Comparison of ENCODE assay signal across 22 cellular contexts in genomic region chr9:27085456-27085855, GRCh38. TPM values are rescaled to one million over a fixed set of nuclear protein-coding genes. Genes with fewer than 3 reads are reported as not detected.
"Had no signal": no experiment of that assay in that cellular context is flagged by ENCODE, and none has a peak within 500 bp of the region (broad histone marks: within the 10 kb centered on the region; RNA-seq: fewer than 3 reads in every experiment).

No MANE protein-coding gene starts in this region.

- H3K4me1 Mint-ChIP-seq: activated naive CD8-positive, alpha-beta T cell treated with anti-CD3 and anti-CD28 coated beads for 36 hours; natural killer cell had no signal

- H3K9me3 Mint-ChIP-seq: activated CD4-positive, alpha-beta memory T cell treated with anti-CD3 and anti-CD28 coated beads for 36 hours; activated naive CD8-positive, alpha-beta T cell treated with anti-CD3 and anti-CD28 coated beads for 36 hours; mesothelial cell of epicardium; natural killer cell had no signal

- H3K27ac Mint-ChIP-seq: activated CD4-positive, alpha-beta memory T cell treated with anti-CD3 and anti-CD28 coated beads for 36 hours; activated naive CD8-positive, alpha-beta T cell treated with anti-CD3 and anti-CD28 coated beads for 36 hours; mesothelial cell of epicardium; natural killer cell had no signal

- H3K9me3 ChIP-seq: gastroesophageal sphincter, left ventricle myocardium inferior, neutrophil, pancreas, psoas muscle, right atrium auricular region, thyroid gland had no signal

- H3K4me3 ChIP-seq: gastroesophageal sphincter, left ventricle myocardium inferior, pancreas, psoas muscle, right atrium auricular region, thyroid gland had no signal

- H3K27ac ChIP-seq: gastroesophageal sphincter, left ventricle myocardium inferior, neutrophil, pancreas, psoas muscle, right atrium auricular region, thyroid gland had no signal

- H3K4me3 Mint-ChIP-seq: activated CD4-positive, alpha-beta memory T cell treated with anti-CD3 and anti-CD28 coated beads for 36 hours; activated naive CD8-positive, alpha-beta T cell treated with anti-CD3 and anti-CD28 coated beads for 36 hours; mesothelial cell of epicardium; natural killer cell had no signal

- ATAC-seq: gastroesophageal sphincter; natural killer cell; pancreas; psoas muscle; stimulated activated naive CD8-positive, alpha-beta T cell treated with anti-CD3 and anti-CD28 coated beads, Interleukin-15, Interleukin-2, amounts not matched to agents 100 U/mL and 50 U/mL, for 24 hours had no signal

- H3K36me3 Mint-ChIP-seq: activated CD4-positive, alpha-beta memory T cell treated with anti-CD3 and anti-CD28 coated beads for 36 hours; activated naive CD8-positive, alpha-beta T cell treated with anti-CD3 and anti-CD28 coated beads for 36 hours; mesothelial cell of epicardium; natural killer cell had no signal

- DNase-seq: activated CD4-positive, alpha-beta memory T cell treated with anti-CD3 and anti-CD28 coated beads for 36 hours; activated CD4-positive, alpha-beta T cell treated with anti-CD3 and anti-CD28 coated beads for 48 hours; activated naive CD4-positive, alpha-beta T cell treated with Interleukin-2 at 50 U/mL for 16 hours; activated naive CD8-positive, alpha-beta T cell treated with anti-CD3 and anti-CD28 coated beads for 36 hours; activated T-cell treated with anti-CD3 and anti-CD28 coated beads, Interleukin-2, amount 50 U/mL, for 48 hours; amniotic stem cell; head of caudate nucleus; hypothalamus; left ventricle myocardium inferior; natural killer cell; pancreas; psoas muscle; stimulated activated CD4-positive, alpha-beta T cell treated with anti-CD3 and anti-CD28 coated beads, Interleukin-12 subunit alpha, Interleukin-12 subunit beta, amount 100 ng/mL, for 4 hours; stimulated activated CD4-positive, alpha-beta T cell treated with anti-CD3 and anti-CD28 coated beads, Interleukin-4, amount 100 ng/mL, for 4 hours; stimulated activated naive CD8-positive, alpha-beta T cell treated with anti-CD3 and anti-CD28 coated beads, Interleukin-15, Interleukin-2, amounts not matched to agents 100 U/mL and 50 U/mL, for 24 hours; substantia nigra; T-helper 1 cell; thyroid gland had no signal

- H3K27me3 Mint-ChIP-seq: activated CD4-positive, alpha-beta memory T cell treated with anti-CD3 and anti-CD28 coated beads for 36 hours; activated naive CD8-positive, alpha-beta T cell treated with anti-CD3 and anti-CD28 coated beads for 36 hours had no signal

- H3K36me3 ChIP-seq: left ventricle myocardium inferior, neutrophil, pancreas, right atrium auricular region, thyroid gland had no signal

- FAIRE-seq: pancreas had no signal

- H3K27me3 ChIP-seq: gastroesophageal sphincter, neutrophil, pancreas, right atrium auricular region, thyroid gland had no signal

- H3K4me1 ChIP-seq: left ventricle myocardium inferior, pancreas, psoas muscle, right atrium auricular region had no signal

RNA-seq across cellular contexts. Expression of gene TEK, which starts 23.6 kb away (rescaled TPM):
- total RNA-seq: activated CD4-positive, alpha-beta memory T cell treated with anti-CD3 and anti-CD28 coated beads for 36 hours; activated naive CD8-positive, alpha-beta T cell treated with anti-CD3 and anti-CD28 coated beads for 36 hours; natural killer cell had no signal
